13 cellular contexts compared by ENCODE assay signal in the genomic region with DNA sequence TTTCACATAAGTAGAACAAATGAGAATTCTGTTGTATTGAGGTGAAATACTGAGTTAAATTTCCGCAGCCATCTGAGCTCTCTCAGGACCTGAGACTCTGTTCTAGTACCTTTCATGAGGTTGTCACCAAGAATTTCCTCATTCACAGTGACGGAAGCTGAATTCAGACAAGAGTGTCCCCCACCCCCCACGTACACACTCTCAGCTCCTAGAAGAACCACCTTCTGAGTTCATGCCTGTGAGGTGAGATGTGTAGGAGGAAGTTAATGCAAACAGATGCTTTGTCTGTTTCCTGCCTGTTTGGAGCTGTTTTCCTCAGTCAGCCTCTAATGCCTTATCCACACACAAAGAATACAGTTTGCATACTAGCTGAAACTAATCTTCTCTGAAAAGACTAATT. TPM values are rescaled to one million over a fixed set of nuclear protein-coding genes. Genes with fewer than 3 reads are reported as not detected.
DNase-seq lines count a peak whose midpoint lies in the region; ATAC-seq and TF ChIP-seq lines count a peak whose summit lies in the region.
"Had no signal": no experiment of that assay in that cellular context is flagged by ENCODE, and none has a peak within 500 bp of the region (broad histone marks: within the 10 kb centered on the region; RNA-seq: fewer than 3 reads in every experiment).

No MANE protein-coding gene starts in this region.

- H3K27ac Mint-ChIP-seq in activated T-cell treated with anti-CD3 and anti-CD28 coated beads, Interleukin-2, amount 50 U/mL, for 24 hours, result peak overlapping the region; percentile 97
- H3K27ac Mint-ChIP-seq in osteocyte (ENCODE audit: unreplicated experiment), result no peak overlapping the region
- H3K27ac Mint-ChIP-seq: GM23338 had no signal

- ATAC-seq in mucosa of descending colon (peak; percentile 78), HG03439 (IDR thresholded peaks at IDR 0.05; ENCODE audit: unreplicated experiment) (no peak)
- ATAC-seq: body of pancreas, GM23338 had no signal

- no peaks in the 10 kb centered on the region for H3K9me3 Mint-ChIP-seq in activated T-cell treated with anti-CD3 and anti-CD28 coated beads, Interleukin-2, amount 50 U/mL, for 24 hours
- no peaks in the 10 kb centered on the region for H3K9me3 Mint-ChIP-seq in osteocyte (ENCODE audit: unreplicated experiment)
- H3K9me3 Mint-ChIP-seq: GM23338 had no signal

- no peaks in the 10 kb centered on the region for H3K36me3 ChIP-seq in mucosa of descending colon (ENCODE audit: low read depth)
- H3K36me3 ChIP-seq: thoracic aorta had no signal

- intact Hi-C loops in mucosa of descending colon (cut with DNase I, micrococcal nuclease), result no loop called here

- no peak overlapping the region for H3K4me3 ChIP-seq in mucosa of descending colon
- H3K4me3 ChIP-seq: body of pancreas, GM23338, PC-9, thoracic aorta had no signal

- DNase-seq in T follicular helper cell (ENCODE audit: low read depth), result peak; percentile 71
- peak; percentile 59 for DNase-seq in activated T-cell treated with anti-CD3 and anti-CD28 coated beads, Interleukin-2, amount 50 U/mL, for 24 hours
- peak in 1 of 3 donors; percentile 34 for DNase-seq in mucosa of descending colon
- DNase-seq in stimulated activated naive CD4-positive, alpha-beta T cell (lab: John Stamatoyannopoulos, UW), result peak; percentile 58 to 86 (median 76)
- DNase-seq in osteocyte (ENCODE audit: extremely low spot score, unreplicated experiment), result no peak
- DNase-seq in mesenteric fat pad (ENCODE audit: low spot score), result no peak
- DNase-seq in NCI-H1092 treated with DMSO at 0.1 percent for 48 hours (lab: John Stamatoyannopoulos, UW), result no peak
- DNase-seq: body of pancreas, foreskin melanocyte, PC-9 had no signal

- H3K4me3 Mint-ChIP-seq in activated T-cell treated with anti-CD3 and anti-CD28 coated beads, Interleukin-2, amount 50 U/mL, for 24 hours, result peak overlapping the region; percentile 53
- no peak overlapping the region for H3K4me3 Mint-ChIP-seq in osteocyte (ENCODE audit: unreplicated experiment)
- H3K4me3 Mint-ChIP-seq: GM23338 had no signal

- H3K27me3 Mint-ChIP-seq in activated T-cell treated with anti-CD3 and anti-CD28 coated beads, Interleukin-2, amount 50 U/mL, for 24 hours, result no peaks in the 10 kb centered on the region
- peaks cover 12% of the 10 kb centered on the region for H3K27me3 Mint-ChIP-seq in osteocyte (ENCODE audit: unreplicated experiment)

- H3K36me3 Mint-ChIP-seq in activated T-cell treated with anti-CD3 and anti-CD28 coated beads, Interleukin-2, amount 50 U/mL, for 24 hours (ENCODE audit: low read depth), result peaks cover 91% of the 10 kb centered on the region
- no peaks in the 10 kb centered on the region for H3K36me3 Mint-ChIP-seq in osteocyte (ENCODE audit: unreplicated experiment)

- no peaks in the 10 kb centered on the region for H3K4me1 ChIP-seq in mucosa of descending colon (ENCODE audit: low read depth)
- H3K4me1 ChIP-seq: body of pancreas had no signal

- no peak for TF ChIP-seq CTCF in mucosa of descending colon (IDR thresholded peaks at IDR 0.05)
- TF ChIP-seq CTCF in osteocyte (IDR thresholded peaks at IDR 0.05), result no peak

- H3K4me1 Mint-ChIP-seq in activated T-cell treated with anti-CD3 and anti-CD28 coated beads, Interleukin-2, amount 50 U/mL, for 24 hours (ENCODE audit: low read depth), result peaks cover 88% of the 10 kb centered on the region
- no peaks in the 10 kb centered on the region for H3K4me1 Mint-ChIP-seq in osteocyte (ENCODE audit: unreplicated experiment)

- H3K9me3 ChIP-seq in mucosa of descending colon, result no peaks in the 10 kb centered on the region
- H3K9me3 ChIP-seq: body of pancreas, thoracic aorta had no signal

RNA-seq across cellular contexts. Expression of a gene that starts 18.2 kb away (rescaled TPM):
- total RNA-seq in mucosa of descending colon (10 to 100 TPM in 1 of 3 donors, 1 to 10 TPM in 2; 6.7 to 10.6 (median 6.8) TPM), osteocyte (not detected in 2 replicates), mesenteric fat pad (0.39 TPM)

Comparison
In these comparisons a context has a peak if more than half of its experiments do, and no peak if none do; other contexts are left out.
1. DNase-seq: peak in T follicular helper cell (single experiment), activated T-cell treated with anti-CD3 and anti-CD28 coated beads, Interleukin-2, amount 50 U/mL, for 24 hours (single experiment) and stimulated activated naive CD4-positive, alpha-beta T cell (6 of 6); none in osteocyte (single experiment), mesenteric fat pad (single experiment) and NCI-H1092 treated with DMSO at 0.1 percent for 48 hours (single experiment).